11 cellular contexts compared by ENCODE assay signal in genomic region chr16:79437764-79438728, GRCh38.
DNase-seq lines count a peak whose midpoint lies in the region; ATAC-seq, FAIRE-seq and TF ChIP-seq lines count a peak whose summit lies in the region.
"Had no signal": no experiment of that assay in that cellular context is flagged by ENCODE, and none has a peak within 500 bp of the region (broad histone marks: within the 10 kb centered on the region; RNA-seq: fewer than 3 reads in every experiment).

No MANE protein-coding gene starts in this region.

- H3K36me3 ChIP-seq in GM23338 (ENCODE audit: insufficient read depth): no peaks in the 10 kb centered on the region
- H3K36me3 ChIP-seq in bronchial epithelial cell (ENCODE audit: control insufficient read depth, insufficient read depth, low read length): no peaks in the 10 kb centered on the region
- H3K36me3 ChIP-seq in trophoblast cell (ENCODE audit: control insufficient read depth in 1 of 2, insufficient read depth in 2 of 2, low read length in 2 of 2): no peaks in the 10 kb centered on the region
- H3K36me3 ChIP-seq: esophagus muscularis mucosa had no signal

- no peaks in the 10 kb centered on the region for H3F3A ChIP-seq in GM23338 (replicated peaks; ENCODE audit: low read depth)

- no peak overlapping the region; the same call in 1 of the 2 replicates for H3K27ac Mint-ChIP-seq in GM23338
- no peak overlapping the region for H3K27ac Mint-ChIP-seq in naive thymus-derived CD8-positive, alpha-beta T cell

- peak overlapping the region; percentile 70 for H4K8ac ChIP-seq in trophoblast cell (ENCODE audit: low read depth, low read length)

- H3K9ac ChIP-seq in trophoblast cell (ENCODE audit: low read length): no peak overlapping the region

- peaks cover 5% of the 10 kb centered on the region for H3K27me3 Mint-ChIP-seq in GM23338 (ENCODE audit: insufficient read depth, low read depth, poor library complexity)
- peaks cover 0 to 8% (median 0%) of the 10 kb centered on the region in 5 donors for H3K27me3 Mint-ChIP-seq in naive thymus-derived CD8-positive, alpha-beta T cell

- peak; percentile 91 for ATAC-seq in GM23338
- no peak for ATAC-seq in naive thymus-derived CD8-positive, alpha-beta T cell
- ATAC-seq: HCT116 had no signal

- peaks cover 6% of the 10 kb centered on the region for H3K79me1 ChIP-seq in trophoblast cell (ENCODE audit: low read length)

- TF ChIP-seq CTCF in GM23338 (conservative IDR thresholded peaks at IDR 0.05; ENCODE audit: low read depth in 2 of 2) (no peak), bronchial epithelial cell (IDR thresholded peaks at IDR 0.05; ENCODE audit: insufficient read depth, low read length, severe bottlenecking) (no peak), GM10248 (IDR thresholded peaks at IDR 0.05; ENCODE audit: control extremely low read depth, extremely low read depth, low read depth, missing control alignments) (no peak)

- H3K79me2 ChIP-seq in GM23338 (replicated peaks; ENCODE audit: insufficient read depth): no peaks in the 10 kb centered on the region
- H3K79me2 ChIP-seq in trophoblast cell (ENCODE audit: control insufficient read depth, insufficient read depth, low read length, poor library complexity): no peaks in the 10 kb centered on the region

- H3K18ac ChIP-seq in trophoblast cell (ENCODE audit: low read length): no peak overlapping the region

- CTCF ChIA-PET in GM10248 (lab: Yijun Ruan, JAX): no interaction called here

- no peaks in the 10 kb centered on the region for H3K9me2 ChIP-seq in GM23338 (ENCODE audit: insufficient read depth)

- H3K4me1 ChIP-seq in GM23338 (ENCODE audit: insufficient read depth) (no peaks in the 10 kb centered on the region; the same call in 1 of the 2 replicates), trophoblast cell (ENCODE audit: control insufficient read depth in 1 of 2, insufficient read depth in 2 of 2, low read length in 2 of 2) (peaks cover 11 to 22% of the 10 kb centered on the region in 2 experiments)

- no peak overlapping the region for H3K4me3 ChIP-seq in GM23338
- H3K4me3 ChIP-seq in bronchial epithelial cell (ENCODE audit: low read depth, low read length): no peak overlapping the region
- no peak overlapping the region for H3K4me3 ChIP-seq in trophoblast cell (ENCODE audit: low read depth, low read length)

- no peaks in the 10 kb centered on the region for H3K27me3 ChIP-seq in GM23338 (ENCODE audit: insufficient read depth)
- no peaks in the 10 kb centered on the region for H3K27me3 ChIP-seq in bronchial epithelial cell (ENCODE audit: control insufficient read depth, insufficient read depth, low read length)
- no peaks in the 10 kb centered on the region for H3K27me3 ChIP-seq in trophoblast cell (ENCODE audit: insufficient read depth, low read length)
- H3K27me3 ChIP-seq: esophagus muscularis mucosa had no signal

- H3K27ac ChIP-seq in GM23338 (ENCODE audit: low read depth): no peak overlapping the region
- peak overlapping the region; percentile 35 for H3K27ac ChIP-seq in trophoblast cell (ENCODE audit: low read depth, low read length)
- H3K27ac ChIP-seq: esophagus muscularis mucosa had no signal

- no peak overlapping the region for H2AK5ac ChIP-seq in trophoblast cell (ENCODE audit: low read length)

- H2BK120ac ChIP-seq in trophoblast cell (ENCODE audit: insufficient read depth, low read length, poor library complexity): peak overlapping the region; percentile 37

- WGBS in trophoblast cell (ENCODE audit: extremely low coverage, insufficient coverage, insufficient read length): no CpG with 5 or more reads among the region's 31 CpGs

- peak; percentile 44 for DNase-seq in GM23338 (ENCODE audit: low spot score)
- peak; percentile 1 for DNase-seq in bronchial epithelial cell (ENCODE audit: low read depth)
- peak; percentile 16 for DNase-seq in iPS DF 4.7 (ENCODE audit: extremely low read depth, low spot score)
- DNase-seq in trophoblast cell: peak in 1 of 2 donors; percentile 3
- no peak for DNase-seq in DMS79 (lab: John Stamatoyannopoulos, UW)
- no peak for DNase-seq in GM10248 (ENCODE audit: extremely low spot score)
- no peak for DNase-seq in naive thymus-derived CD8-positive, alpha-beta T cell
- no peak for DNase-seq in DMS153 treated with DMSO at 0.1 percent for 48 hours (lab: John Stamatoyannopoulos, UW; ENCODE audit: unreplicated experiment)
- DNase-seq: T-helper 2 cell had no signal

- no peak overlapping the region for H4K12ac ChIP-seq in trophoblast cell (ENCODE audit: low read depth, low read length)

- FAIRE-seq in bronchial epithelial cell (lab: Jason Lieb, UNC): no peak

- H3K4me2 ChIP-seq in GM23338 (peak overlapping the region; percentile 38; the same call in 1 of the 2 replicates), trophoblast cell (ENCODE audit: low read length) (peak overlapping the region; percentile 30)

- H3K36me3 Mint-ChIP-seq in GM23338 (ENCODE audit: low read depth): no peaks in the 10 kb centered on the region
- no peaks in the 10 kb centered on the region for H3K36me3 Mint-ChIP-seq in naive thymus-derived CD8-positive, alpha-beta T cell

- no peak overlapping the region for H3K14ac ChIP-seq in trophoblast cell (ENCODE audit: low read length)

- no peaks in the 10 kb centered on the region for H3K9me3 Mint-ChIP-seq in GM23338
- H3K9me3 Mint-ChIP-seq in naive thymus-derived CD8-positive, alpha-beta T cell: peaks cover 0 to 2% (median 0%) of the 10 kb centered on the region in 9 donors

- H3K4ac ChIP-seq in trophoblast cell (ENCODE audit: low read depth, low read length): no peak overlapping the region

- no peaks in the 10 kb centered on the region for H3K9me3 ChIP-seq in trophoblast cell (ENCODE audit: insufficient read depth, low read depth, low read length)
- H3K9me3 ChIP-seq: esophagus muscularis mucosa had no signal

- no peak overlapping the region for H3K4me3 Mint-ChIP-seq in GM23338
- no peak overlapping the region for H3K4me3 Mint-ChIP-seq in naive thymus-derived CD8-positive, alpha-beta T cell

- H4K20me1 ChIP-seq in GM23338 (replicated peaks; ENCODE audit: insufficient read depth): no peaks in the 10 kb centered on the region

- no peak overlapping the region for H4K91ac ChIP-seq in trophoblast cell (ENCODE audit: low read depth, low read length)

- POLR2A ChIA-PET in GM10248 (lab: Yijun Ruan, JAX): no interaction called here
- POLR2A ChIA-PET in naive thymus-derived CD8-positive, alpha-beta T cell (lab: Charles Lee): no interaction called here

- H2BK12ac ChIP-seq in trophoblast cell (ENCODE audit: low read length): peak overlapping the region; percentile 39

- H3K4me1 Mint-ChIP-seq in GM23338: peaks cover 17% of the 10 kb centered on the region
- H3K4me1 Mint-ChIP-seq in naive thymus-derived CD8-positive, alpha-beta T cell: peaks cover 0 to 4% (median 0%) of the 10 kb centered on the region in 4 donors

- H3K23ac ChIP-seq in trophoblast cell (ENCODE audit: low read length): no peak overlapping the region

- peak overlapping the region; percentile 34 for H2BK5ac ChIP-seq in trophoblast cell (ENCODE audit: low read depth, low read length, poor library complexity)

- H2AFZ ChIP-seq in GM23338: peak overlapping the region; percentile 83
- H2AFZ ChIP-seq in trophoblast cell (ENCODE audit: insufficient read depth, low read length, poor library complexity): peak overlapping the region; percentile 9

TF ChIP-seq in GM23338, 12 proteins besides CTCF, POLR2A, EP300 and RAD21 (continues in another document):
- no peak for TF ChIP-seq EZH2phosphoT487 (IDR thresholded peaks at IDR 0.05; ENCODE audit: unreplicated experiment)
- TF ChIP-seq REST (IDR thresholded peaks at IDR 0.05; ENCODE audit: unreplicated experiment): no peak
- TF ChIP-seq CREB1 (CRISPR knock-in tag; IDR thresholded peaks at IDR 0.05; ENCODE audit: low read depth): no peak
- TF ChIP-seq ZNF114 (CRISPR knock-in tag; IDR thresholded peaks at IDR 0.05): no peak
- TF ChIP-seq POLR2AphosphoS5 (IDR thresholded peaks at IDR 0.05; ENCODE audit: low read depth): no peak
- TF ChIP-seq EZH2 (IDR thresholded peaks at IDR 0.05; ENCODE audit: low read depth, unreplicated experiment): no peak
- TF ChIP-seq NANOG (IDR thresholded peaks at IDR 0.05; ENCODE audit: borderline replicate concordance): no peak
- TF ChIP-seq ZNF331 (CRISPR knock-in tag; IDR thresholded peaks at IDR 0.05; ENCODE audit: low read depth): no peak
- TF ChIP-seq, protein P1, sequence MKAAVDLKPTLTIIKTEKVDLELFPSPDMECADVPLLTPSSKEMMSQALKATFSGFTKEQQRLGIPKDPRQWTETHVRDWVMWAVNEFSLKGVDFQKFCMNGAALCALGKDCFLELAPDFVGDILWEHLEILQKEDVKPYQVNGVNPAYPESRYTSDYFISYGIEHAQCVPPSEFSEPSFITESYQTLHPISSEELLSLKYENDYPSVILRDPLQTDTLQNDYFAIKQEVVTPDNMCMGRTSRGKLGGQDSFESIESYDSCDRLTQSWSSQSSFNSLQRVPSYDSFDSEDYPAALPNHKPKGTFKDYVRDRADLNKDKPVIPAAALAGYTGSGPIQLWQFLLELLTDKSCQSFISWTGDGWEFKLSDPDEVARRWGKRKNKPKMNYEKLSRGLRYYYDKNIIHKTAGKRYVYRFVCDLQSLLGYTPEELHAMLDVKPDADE (IDR thresholded peaks at IDR 0.05): no peak
- no peak for TF ChIP-seq JUNB (IDR thresholded peaks at IDR 0.05; ENCODE audit: unreplicated experiment)
- no peak for TF ChIP-seq STAT1 (IDR thresholded peaks at IDR 0.05; ENCODE audit: unreplicated experiment)

Comparison
In these comparisons a context has a peak if more than half of its experiments do, and no peak if none do; other contexts are left out.
1. DNase-seq: peak in GM23338 (single experiment), bronchial epithelial cell (single experiment) and iPS DF 4.7 (single experiment); none in DMS79 (single experiment), GM10248 (single experiment), naive thymus-derived CD8-positive, alpha-beta T cell (0 of 10) and DMS153 treated with DMSO at 0.1 percent for 48 hours (single experiment).